1 cellular context compared by ENCODE assay signal in the genomic region with DNA sequence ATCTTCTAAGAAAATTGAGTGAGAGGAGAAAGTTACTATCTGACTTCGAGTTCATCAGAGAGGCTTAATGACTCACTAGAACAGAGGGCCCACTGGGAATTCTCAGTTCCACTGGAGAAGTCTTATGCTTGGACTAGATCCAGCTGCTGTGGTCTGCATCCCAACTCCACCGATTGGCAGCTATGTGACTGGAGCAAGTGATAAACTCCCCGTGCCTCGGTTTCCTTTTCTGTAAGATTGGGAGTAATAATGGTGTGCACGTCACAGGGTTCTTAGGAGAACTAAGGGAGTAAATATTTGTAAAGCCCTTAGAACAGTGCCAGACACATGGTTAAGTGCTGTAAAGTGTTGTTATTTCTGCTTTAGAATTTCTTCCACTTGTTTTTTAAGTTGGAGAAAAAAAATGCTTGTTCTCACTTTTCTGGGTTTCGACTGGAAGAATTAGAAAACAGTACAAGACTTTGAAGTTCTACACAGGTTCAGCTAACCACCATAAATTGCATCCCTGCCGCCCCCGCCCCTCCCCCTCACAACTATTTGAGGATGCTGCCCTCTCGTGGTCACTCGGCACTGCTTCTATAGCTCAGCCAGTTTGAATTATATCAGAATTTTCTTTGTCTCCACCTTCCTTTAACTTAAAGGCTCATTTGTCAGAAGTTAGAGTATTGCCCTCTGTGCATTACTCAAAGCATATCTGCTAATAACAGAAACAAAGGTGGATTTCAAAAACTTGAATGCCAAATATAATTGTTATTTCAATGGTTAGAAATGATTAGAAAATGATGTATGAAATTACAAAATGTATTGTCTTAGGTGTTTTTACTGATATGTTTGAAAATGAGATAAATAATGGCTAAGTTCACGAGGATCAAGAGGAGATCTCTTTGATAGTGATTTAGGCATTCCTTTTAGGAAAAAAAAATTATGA.
A peak's percentile ranks its signal among the peaks of the same experiment; 100 is the strongest.
TF ChIP-seq lines count a peak whose summit lies in the region.

No MANE protein-coding gene starts in this region.

TF ChIP-seq in GM12878, 131 proteins besides CTCF, POLR2A, EP300 and RAD21 (continued from another document and continues in another):
- no peak for TF ChIP-seq PAX5 (IDR thresholded peaks at IDR 0.05; ENCODE audit: borderline replicate concordance, low read depth, low read length)
- TF ChIP-seq ZNF274 (IDR thresholded peaks at IDR 0.05; ENCODE audit: insufficient read depth, insufficient read length): no peak
- TF ChIP-seq WRNIP1 (IDR thresholded peaks at IDR 0.05; ENCODE audit: borderline replicate concordance, low read depth, low read length): no peak
- peak; percentile 77; the same call in 1 of the 2 replicates for TF ChIP-seq ZNF24 (IDR thresholded peaks at IDR 0.05)
- TF ChIP-seq SRF (IDR thresholded peaks at IDR 0.05; ENCODE audit: low read depth in 2 of 2, low read length in 2 of 2): no peak
- TF ChIP-seq KDM1A (IDR thresholded peaks at IDR 0.05; ENCODE audit: borderline replicate concordance): no peak
- TF ChIP-seq RFX5 (IDR thresholded peaks at IDR 0.05; ENCODE audit: low read depth, low read length): no peak
- no peak for TF ChIP-seq YBX1 (IDR thresholded peaks at IDR 0.05)
- no peak; the same call in 1 of the 2 replicates for TF ChIP-seq ESRRA (IDR thresholded peaks at IDR 0.05; ENCODE audit: low read length)
- TF ChIP-seq, protein P1, sequence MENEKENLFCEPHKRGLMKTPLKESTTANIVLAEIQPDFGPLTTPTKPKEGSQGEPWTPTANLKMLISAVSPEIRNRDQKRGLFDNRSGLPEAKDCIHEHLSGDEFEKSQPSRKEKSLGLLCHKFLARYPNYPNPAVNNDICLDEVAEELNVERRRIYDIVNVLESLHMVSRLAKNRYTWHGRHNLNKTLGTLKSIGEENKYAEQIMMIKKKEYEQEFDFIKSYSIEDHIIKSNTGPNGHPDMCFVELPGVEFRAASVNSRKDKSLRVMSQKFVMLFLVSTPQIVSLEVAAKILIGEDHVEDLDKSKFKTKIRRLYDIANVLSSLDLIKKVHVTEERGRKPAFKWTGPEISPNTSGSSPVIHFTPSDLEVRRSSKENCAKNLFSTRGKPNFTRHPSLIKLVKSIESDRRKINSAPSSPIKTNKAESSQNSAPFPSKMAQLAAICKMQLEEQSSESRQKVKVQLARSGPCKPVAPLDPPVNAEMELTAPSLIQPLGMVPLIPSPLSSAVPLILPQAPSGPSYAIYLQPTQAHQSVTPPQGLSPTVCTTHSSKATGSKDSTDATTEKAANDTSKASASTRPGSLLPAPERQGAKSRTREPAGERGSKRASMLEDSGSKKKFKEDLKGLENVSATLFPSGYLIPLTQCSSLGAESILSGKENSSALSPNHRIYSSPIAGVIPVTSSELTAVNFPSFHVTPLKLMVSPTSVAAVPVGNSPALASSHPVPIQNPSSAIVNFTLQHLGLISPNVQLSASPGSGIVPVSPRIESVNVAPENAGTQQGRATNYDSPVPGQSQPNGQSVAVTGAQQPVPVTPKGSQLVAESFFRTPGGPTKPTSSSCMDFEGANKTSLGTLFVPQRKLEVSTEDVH (IDR thresholded peaks at IDR 0.05; ENCODE audit: low read depth, partially characterized antibody): no peak
- TF ChIP-seq, protein P2, sequence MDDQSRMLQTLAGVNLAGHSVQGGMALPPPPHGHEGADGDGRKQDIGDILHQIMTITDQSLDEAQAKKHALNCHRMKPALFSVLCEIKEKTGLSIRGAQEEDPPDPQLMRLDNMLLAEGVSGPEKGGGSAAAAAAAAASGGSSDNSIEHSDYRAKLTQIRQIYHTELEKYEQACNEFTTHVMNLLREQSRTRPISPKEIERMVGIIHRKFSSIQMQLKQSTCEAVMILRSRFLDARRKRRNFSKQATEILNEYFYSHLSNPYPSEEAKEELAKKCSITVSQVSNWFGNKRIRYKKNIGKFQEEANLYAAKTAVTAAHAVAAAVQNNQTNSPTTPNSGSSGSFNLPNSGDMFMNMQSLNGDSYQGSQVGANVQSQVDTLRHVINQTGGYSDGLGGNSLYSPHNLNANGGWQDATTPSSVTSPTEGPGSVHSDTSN (IDR thresholded peaks at IDR 0.05; ENCODE audit: insufficient replicate concordance, low read depth, low read length): no peak
- TF ChIP-seq ZBED1 (IDR thresholded peaks at IDR 0.05; ENCODE audit: borderline replicate concordance): no peak
- TF ChIP-seq, protein P3, sequence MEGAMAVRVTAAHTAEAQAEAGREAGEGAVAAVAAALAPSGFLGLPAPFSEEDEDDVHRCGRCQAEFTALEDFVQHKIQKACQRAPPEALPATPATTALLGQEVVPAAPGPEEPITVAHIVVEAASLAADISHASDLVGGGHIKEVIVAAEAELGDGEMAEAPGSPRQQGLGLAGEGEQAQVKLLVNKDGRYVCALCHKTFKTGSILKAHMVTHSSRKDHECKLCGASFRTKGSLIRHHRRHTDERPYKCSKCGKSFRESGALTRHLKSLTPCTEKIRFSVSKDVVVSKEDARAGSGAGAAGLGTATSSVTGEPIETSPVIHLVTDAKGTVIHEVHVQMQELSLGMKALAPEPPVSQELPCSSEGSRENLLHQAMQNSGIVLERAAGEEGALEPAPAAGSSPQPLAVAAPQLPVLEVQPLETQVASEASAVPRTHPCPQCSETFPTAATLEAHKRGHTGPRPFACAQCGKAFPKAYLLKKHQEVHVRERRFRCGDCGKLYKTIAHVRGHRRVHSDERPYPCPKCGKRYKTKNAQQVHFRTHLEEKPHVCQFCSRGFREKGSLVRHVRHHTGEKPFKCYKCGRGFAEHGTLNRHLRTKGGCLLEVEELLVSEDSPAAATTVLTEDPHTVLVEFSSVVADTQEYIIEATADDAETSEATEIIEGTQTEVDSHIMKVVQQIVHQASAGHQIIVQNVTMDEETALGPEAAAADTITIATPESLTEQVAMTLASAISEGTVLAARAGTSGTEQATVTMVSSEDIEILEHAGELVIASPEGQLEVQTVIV (IDR thresholded peaks at IDR 0.05; ENCODE audit: borderline replicate concordance, partially characterized antibody): no peak
- TF ChIP-seq, protein P4, sequence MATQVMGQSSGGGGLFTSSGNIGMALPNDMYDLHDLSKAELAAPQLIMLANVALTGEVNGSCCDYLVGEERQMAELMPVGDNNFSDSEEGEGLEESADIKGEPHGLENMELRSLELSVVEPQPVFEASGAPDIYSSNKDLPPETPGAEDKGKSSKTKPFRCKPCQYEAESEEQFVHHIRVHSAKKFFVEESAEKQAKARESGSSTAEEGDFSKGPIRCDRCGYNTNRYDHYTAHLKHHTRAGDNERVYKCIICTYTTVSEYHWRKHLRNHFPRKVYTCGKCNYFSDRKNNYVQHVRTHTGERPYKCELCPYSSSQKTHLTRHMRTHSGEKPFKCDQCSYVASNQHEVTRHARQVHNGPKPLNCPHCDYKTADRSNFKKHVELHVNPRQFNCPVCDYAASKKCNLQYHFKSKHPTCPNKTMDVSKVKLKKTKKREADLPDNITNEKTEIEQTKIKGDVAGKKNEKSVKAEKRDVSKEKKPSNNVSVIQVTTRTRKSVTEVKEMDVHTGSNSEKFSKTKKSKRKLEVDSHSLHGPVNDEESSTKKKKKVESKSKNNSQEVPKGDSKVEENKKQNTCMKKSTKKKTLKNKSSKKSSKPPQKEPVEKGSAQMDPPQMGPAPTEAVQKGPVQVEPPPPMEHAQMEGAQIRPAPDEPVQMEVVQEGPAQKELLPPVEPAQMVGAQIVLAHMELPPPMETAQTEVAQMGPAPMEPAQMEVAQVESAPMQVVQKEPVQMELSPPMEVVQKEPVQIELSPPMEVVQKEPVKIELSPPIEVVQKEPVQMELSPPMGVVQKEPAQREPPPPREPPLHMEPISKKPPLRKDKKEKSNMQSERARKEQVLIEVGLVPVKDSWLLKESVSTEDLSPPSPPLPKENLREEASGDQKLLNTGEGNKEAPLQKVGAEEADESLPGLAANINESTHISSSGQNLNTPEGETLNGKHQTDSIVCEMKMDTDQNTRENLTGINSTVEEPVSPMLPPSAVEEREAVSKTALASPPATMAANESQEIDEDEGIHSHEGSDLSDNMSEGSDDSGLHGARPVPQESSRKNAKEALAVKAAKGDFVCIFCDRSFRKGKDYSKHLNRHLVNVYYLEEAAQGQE (IDR thresholded peaks at IDR 0.05; ENCODE audit: low read depth, low read length): no peak
- TF ChIP-seq ZNF622 (IDR thresholded peaks at IDR 0.05): no peak
- TF ChIP-seq EED (IDR thresholded peaks at IDR 0.05; ENCODE audit: low read depth): peak; percentile 34; the same call in 1 of the 2 replicates
- TF ChIP-seq, protein P5, sequence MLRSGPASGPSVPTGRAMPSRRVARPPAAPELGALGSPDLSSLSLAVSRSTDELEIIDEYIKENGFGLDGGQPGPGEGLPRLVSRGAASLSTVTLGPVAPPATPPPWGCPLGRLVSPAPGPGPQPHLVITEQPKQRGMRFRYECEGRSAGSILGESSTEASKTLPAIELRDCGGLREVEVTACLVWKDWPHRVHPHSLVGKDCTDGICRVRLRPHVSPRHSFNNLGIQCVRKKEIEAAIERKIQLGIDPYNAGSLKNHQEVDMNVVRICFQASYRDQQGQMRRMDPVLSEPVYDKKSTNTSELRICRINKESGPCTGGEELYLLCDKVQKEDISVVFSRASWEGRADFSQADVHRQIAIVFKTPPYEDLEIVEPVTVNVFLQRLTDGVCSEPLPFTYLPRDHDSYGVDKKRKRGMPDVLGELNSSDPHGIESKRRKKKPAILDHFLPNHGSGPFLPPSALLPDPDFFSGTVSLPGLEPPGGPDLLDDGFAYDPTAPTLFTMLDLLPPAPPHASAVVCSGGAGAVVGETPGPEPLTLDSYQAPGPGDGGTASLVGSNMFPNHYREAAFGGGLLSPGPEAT (IDR thresholded peaks at IDR 0.05; ENCODE audit: low read depth): no peak; the same call in 1 of the 2 replicates
- TF ChIP-seq, protein P6, sequence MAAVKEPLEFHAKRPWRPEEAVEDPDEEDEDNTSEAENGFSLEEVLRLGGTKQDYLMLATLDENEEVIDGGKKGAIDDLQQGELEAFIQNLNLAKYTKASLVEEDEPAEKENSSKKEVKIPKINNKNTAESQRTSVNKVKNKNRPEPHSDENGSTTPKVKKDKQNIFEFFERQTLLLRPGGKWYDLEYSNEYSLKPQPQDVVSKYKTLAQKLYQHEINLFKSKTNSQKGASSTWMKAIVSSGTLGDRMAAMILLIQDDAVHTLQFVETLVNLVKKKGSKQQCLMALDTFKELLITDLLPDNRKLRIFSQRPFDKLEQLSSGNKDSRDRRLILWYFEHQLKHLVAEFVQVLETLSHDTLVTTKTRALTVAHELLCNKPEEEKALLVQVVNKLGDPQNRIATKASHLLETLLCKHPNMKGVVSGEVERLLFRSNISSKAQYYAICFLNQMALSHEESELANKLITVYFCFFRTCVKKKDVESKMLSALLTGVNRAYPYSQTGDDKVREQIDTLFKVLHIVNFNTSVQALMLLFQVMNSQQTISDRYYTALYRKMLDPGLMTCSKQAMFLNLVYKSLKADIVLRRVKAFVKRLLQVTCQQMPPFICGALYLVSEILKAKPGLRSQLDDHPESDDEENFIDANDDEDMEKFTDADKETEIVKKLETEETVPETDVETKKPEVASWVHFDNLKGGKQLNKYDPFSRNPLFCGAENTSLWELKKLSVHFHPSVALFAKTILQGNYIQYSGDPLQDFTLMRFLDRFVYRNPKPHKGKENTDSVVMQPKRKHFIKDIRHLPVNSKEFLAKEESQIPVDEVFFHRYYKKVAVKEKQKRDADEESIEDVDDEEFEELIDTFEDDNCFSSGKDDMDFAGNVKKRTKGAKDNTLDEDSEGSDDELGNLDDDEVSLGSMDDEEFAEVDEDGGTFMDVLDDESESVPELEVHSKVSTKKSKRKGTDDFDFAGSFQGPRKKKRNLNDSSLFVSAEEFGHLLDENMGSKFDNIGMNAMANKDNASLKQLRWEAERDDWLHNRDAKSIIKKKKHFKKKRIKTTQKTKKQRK (IDR thresholded peaks at IDR 0.05; ENCODE audit: low read depth, low read length): no peak
- no peak for TF ChIP-seq HDGF (IDR thresholded peaks at IDR 0.05)
- TF ChIP-seq, protein P7, sequence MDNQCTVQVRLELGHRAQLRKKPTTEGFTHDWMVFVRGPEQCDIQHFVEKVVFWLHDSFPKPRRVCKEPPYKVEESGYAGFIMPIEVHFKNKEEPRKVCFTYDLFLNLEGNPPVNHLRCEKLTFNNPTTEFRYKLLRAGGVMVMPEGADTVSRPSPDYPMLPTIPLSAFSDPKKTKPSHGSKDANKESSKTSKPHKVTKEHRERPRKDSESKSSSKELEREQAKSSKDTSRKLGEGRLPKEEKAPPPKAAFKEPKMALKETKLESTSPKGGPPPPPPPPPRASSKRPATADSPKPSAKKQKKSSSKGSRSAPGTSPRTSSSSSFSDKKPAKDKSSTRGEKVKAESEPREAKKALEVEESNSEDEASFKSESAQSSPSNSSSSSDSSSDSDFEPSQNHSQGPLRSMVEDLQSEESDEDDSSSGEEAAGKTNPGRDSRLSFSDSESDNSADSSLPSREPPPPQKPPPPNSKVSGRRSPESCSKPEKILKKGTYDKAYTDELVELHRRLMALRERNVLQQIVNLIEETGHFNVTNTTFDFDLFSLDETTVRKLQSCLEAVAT (IDR thresholded peaks at IDR 0.05): peak; percentile 61
- no peak for TF ChIP-seq TCF3 (IDR thresholded peaks at IDR 0.05; ENCODE audit: borderline replicate concordance, insufficient read depth, low read depth, low read length)
- TF ChIP-seq NBN (IDR thresholded peaks at IDR 0.05): peak; percentile 39; the same call in 1 of the 2 replicates
- TF ChIP-seq, protein P8, sequence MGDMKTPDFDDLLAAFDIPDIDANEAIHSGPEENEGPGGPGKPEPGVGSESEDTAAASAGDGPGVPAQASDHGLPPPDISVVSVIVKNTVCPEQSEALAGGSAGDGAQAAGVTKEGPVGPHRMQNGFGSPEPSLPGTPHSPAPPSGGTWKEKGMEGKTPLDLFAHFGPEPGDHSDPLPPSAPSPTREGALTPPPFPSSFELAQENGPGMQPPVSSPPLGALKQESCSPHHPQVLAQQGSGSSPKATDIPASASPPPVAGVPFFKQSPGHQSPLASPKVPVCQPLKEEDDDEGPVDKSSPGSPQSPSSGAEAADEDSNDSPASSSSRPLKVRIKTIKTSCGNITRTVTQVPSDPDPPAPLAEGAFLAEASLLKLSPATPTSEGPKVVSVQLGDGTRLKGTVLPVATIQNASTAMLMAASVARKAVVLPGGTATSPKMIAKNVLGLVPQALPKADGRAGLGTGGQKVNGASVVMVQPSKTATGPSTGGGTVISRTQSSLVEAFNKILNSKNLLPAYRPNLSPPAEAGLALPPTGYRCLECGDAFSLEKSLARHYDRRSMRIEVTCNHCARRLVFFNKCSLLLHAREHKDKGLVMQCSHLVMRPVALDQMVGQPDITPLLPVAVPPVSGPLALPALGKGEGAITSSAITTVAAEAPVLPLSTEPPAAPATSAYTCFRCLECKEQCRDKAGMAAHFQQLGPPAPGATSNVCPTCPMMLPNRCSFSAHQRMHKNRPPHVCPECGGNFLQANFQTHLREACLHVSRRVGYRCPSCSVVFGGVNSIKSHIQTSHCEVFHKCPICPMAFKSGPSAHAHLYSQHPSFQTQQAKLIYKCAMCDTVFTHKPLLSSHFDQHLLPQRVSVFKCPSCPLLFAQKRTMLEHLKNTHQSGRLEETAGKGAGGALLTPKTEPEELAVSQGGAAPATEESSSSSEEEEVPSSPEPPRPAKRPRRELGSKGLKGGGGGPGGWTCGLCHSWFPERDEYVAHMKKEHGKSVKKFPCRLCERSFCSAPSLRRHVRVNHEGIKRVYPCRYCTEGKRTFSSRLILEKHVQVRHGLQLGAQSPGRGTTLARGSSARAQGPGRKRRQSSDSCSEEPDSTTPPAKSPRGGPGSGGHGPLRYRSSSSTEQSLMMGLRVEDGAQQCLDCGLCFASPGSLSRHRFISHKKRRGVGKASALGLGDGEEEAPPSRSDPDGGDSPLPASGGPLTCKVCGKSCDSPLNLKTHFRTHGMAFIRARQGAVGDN (IDR thresholded peaks at IDR 0.05): peak; percentile 32; the same call in 1 of the 2 replicates
- TF ChIP-seq FOXM1 (IDR thresholded peaks at IDR 0.05; ENCODE audit: low read depth, low read length): peak; percentile 72
- no peak for TF ChIP-seq CEBPB (IDR thresholded peaks at IDR 0.05; ENCODE audit: borderline replicate concordance in 1 of 2, low read depth in 2 of 2, low read length in 2 of 2)
